ENCODE assay signal across 30 cellular contexts in the genomic region with DNA sequence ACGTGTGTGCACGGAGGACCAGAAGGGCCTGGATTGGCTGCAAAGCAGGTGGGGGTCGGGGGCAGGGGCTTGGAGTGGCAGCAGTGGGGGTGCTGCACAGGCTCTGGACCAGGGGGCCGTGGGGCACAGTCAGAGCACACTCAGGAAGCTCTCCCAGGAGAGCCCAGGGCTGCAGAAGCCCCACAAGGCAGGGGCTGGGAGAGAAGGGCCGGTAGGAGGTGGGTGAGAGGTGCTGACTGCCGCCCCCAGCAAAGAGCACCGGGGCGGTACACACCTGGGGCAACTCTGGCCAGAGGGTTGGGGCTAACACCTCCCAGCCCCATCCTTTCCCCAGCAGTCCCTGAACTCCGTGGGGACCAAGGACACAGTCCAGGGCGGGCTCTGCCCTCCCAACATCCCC.
"Had no signal": no experiment of that assay in that cellular context is flagged by ENCODE, and none has a peak within 500 bp of the region (broad histone marks: within the 10 kb centered on the region; RNA-seq: fewer than 3 reads in every experiment).

No MANE protein-coding gene starts in this region.

- H3K4me3 ChIP-seq: body of pancreas, heart left ventricle had no signal

- H3K27ac ChIP-seq: body of pancreas, heart left ventricle, WERI-Rb-1 had no signal

- DNase-seq: activated B cell treated with CpG ODN at 0.5 μM for 24 hours; activated CD4-positive, alpha-beta T cell treated with anti-CD3 and anti-CD28 coated beads for 48 hours; activated CD4-positive, alpha-beta T cell treated with anti-CD3 and anti-CD28 coated beads, Interleukin-2, amount 50 U/mL, for 1 hour; activated CD4-positive, alpha-beta T cell treated with anti-CD3 and anti-CD28 coated beads, Interleukin-2, amount 50 U/mL, for 48 hours; activated CD8-positive, alpha-beta memory T cell treated with anti-CD3 and anti-CD28 coated beads for 24 hours; activated CD8-positive, alpha-beta T cell treated with anti-CD3 and anti-CD28 coated beads for 36 hours; activated effector memory CD4-positive, alpha-beta T cell treated with Interleukin-2 at 50 U/mL for 16 hours; activated gamma-delta T cell treated with Interleukin-2 at 50 U/mL for 16 hours; activated naive CD4-positive, alpha-beta T cell treated with anti-CD3 and anti-CD28 coated beads, Interleukin-2, amount 50 U/mL, for 16 hours; activated naive CD4-positive, alpha-beta T cell treated with Interleukin-2 at 50 U/mL for 16 hours; activated T-cell treated with anti-CD3 and anti-CD28 coated beads, Interleukin-2, amount 50 U/mL, for 4 hours; amniotic stem cell; aorta; body of pancreas; central memory CD4-positive, alpha-beta T cell; cerebellar nuclear complex; cortex of kidney; dermis blood vessel endothelial cell; effector CD8-positive, alpha-beta T cell; endodermal cell; foreskin fibroblast; glutamatergic neuron; T-helper 1 cell; T-helper 17 cell; T1000; WERI-Rb-1 had no signal

- H3K27me3 ChIP-seq: body of pancreas had no signal

- H3K4me1 ChIP-seq: body of pancreas, heart left ventricle had no signal

- ATAC-seq: activated CD4-positive, CD25-positive, alpha-beta regulatory T cell treated with anti-CD3 and anti-CD28 coated beads, Interleukin-2, amount 50 U/mL, for 24 hours; activated CD8-positive, alpha-beta T cell treated with anti-CD3 and anti-CD28 coated beads for 36 hours; activated T-cell treated with anti-CD3 and anti-CD28 coated beads, Interleukin-2, amount 50 U/mL, for 4 hours; activated T-helper 17 cell treated with anti-CD3 and anti-CD28 coated beads, Interleukin-2, amount 50 U/mL, for 72 hours; body of pancreas; esophagus mucosa; heart left ventricle; T-helper 17 cell had no signal

- H3K9me3 ChIP-seq: body of pancreas, heart left ventricle had no signal

- H3K36me3 ChIP-seq: heart left ventricle, WERI-Rb-1 had no signal
